In the genomic region with DNA sequence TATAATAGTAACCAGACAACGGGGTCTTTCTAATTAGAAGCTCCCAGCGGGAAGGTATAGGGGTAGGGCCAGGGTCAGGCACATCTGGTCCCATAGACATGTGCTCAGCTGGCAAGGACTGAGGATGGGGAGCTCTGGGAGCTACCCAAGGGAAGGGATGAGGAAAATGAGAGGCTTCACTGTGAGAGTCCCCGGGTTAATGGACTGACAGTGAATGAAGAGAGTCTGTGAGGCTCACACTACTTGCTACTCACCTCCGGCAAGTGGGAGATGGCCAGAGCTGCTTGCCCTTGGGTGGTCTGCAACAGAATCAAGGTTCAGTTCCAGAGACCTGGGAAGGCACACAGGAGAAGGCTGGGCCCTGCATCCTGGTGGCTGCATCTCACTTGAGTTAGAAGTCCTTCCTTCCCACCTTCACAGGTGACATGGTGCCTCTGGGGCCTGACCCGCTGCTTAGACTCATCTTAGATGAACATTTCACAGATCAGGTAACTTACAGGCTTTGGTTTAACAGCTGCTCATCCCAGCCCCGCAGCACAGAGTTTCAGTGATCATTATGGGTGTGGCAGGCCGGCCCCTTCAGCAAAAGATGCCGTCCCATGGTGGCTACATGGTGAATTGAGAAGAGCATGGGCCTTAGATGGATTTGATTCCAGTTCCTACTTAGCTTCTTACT, we compare ENCODE assay signal across 11 cellular contexts. TPM values are rescaled to one million over a fixed set of nuclear protein-coding genes. Genes with fewer than 3 reads are reported as not detected.
DNase-seq lines count a peak whose midpoint lies in the region; ATAC-seq and TF ChIP-seq lines count a peak whose summit lies in the region.
"Had no signal": no experiment of that assay in that cellular context is flagged by ENCODE, and none has a peak within 500 bp of the region (broad histone marks: within the 10 kb centered on the region; RNA-seq: fewer than 3 reads in every experiment).

No MANE protein-coding gene starts in this region.

- TF ChIP-seq CTCF in NB4 (IDR thresholded peaks at IDR 0.05; ENCODE audit: low read depth, low read length) = no peak

- TF ChIP-seq POLR2A in NB4 (IDR thresholded peaks at IDR 0.05; ENCODE audit: extremely low read depth, insufficient read length) = no peak

- H3K4me3 Mint-ChIP-seq in activated CD4-positive, alpha-beta T cell treated with anti-CD3 and anti-CD28 coated beads, Interleukin-2, amount 10 ng/mL, durations not matched to agents 24 days and 14 days = peak overlapping the region; percentile 71
- H3K4me3 Mint-ChIP-seq in effector memory CD8-positive, alpha-beta T cell = peak overlapping the region; percentile 79 to 93
- H3K4me3 Mint-ChIP-seq in stimulated activated memory B cell treated with anti-CD40 and anti-IgM and Interleukin-4, amounts not matched to agents 10 μg/mL and 1 μg/mL and 100 μg/mL, for 72 hours = peak overlapping the region; percentile 70

- no peaks in the 10 kb centered on the region for H3K9me3 Mint-ChIP-seq in activated CD4-positive, alpha-beta T cell treated with anti-CD3 and anti-CD28 coated beads, Interleukin-2, amount 10 ng/mL, durations not matched to agents 24 days and 14 days
- H3K9me3 Mint-ChIP-seq in effector memory CD8-positive, alpha-beta T cell = no peaks in the 10 kb centered on the region
- no peaks in the 10 kb centered on the region for H3K9me3 Mint-ChIP-seq in stimulated activated memory B cell treated with anti-CD40 and anti-IgM and Interleukin-4, amounts not matched to agents 10 μg/mL and 1 μg/mL and 100 μg/mL, for 72 hours

- ATAC-seq in effector memory CD8-positive, alpha-beta T cell (replicated peaks) = no peak
- no peak for ATAC-seq in stimulated activated memory B cell treated with anti-CD40 and anti-IgM and Interleukin-4, amounts not matched to agents 10 μg/mL and 1 μg/mL and 100 μg/mL, for 72 hours
- ATAC-seq in HG03097 (IDR thresholded peaks at IDR 0.05; ENCODE audit: low FRiP score, unreplicated experiment) = no peak
- ATAC-seq in activated CD4-positive, CD25-positive, alpha-beta regulatory T cell treated with anti-CD3 and anti-CD28 coated beads, Interleukin-2, amount 50 U/mL, for 24 hours = no peak

- H3K4me3 ChIP-seq in NB4 (ENCODE audit: low read depth, low read length) = peak overlapping the region; percentile 10
- H3K4me3 ChIP-seq: pancreas had no signal

- intact Hi-C loops in activated CD4-positive, alpha-beta T cell treated with anti-CD3 and anti-CD28 coated beads, Interleukin-2, amount 10 ng/mL, durations not matched to agents 24 days and 14 days (cut with micrococcal nuclease) = loop anchor here (1.0 kb wide), 2 partner anchors 10 to 29 kb away; no protein-coding TSS in a partner anchor

- H3K36me3 Mint-ChIP-seq in activated CD4-positive, alpha-beta T cell treated with anti-CD3 and anti-CD28 coated beads, Interleukin-2, amount 10 ng/mL, durations not matched to agents 24 days and 14 days (ENCODE audit: low read depth) = peaks cover 78% of the 10 kb centered on the region
- peaks cover 80% of the 10 kb centered on the region for H3K36me3 Mint-ChIP-seq in effector memory CD8-positive, alpha-beta T cell (ENCODE audit: insufficient read depth)
- H3K36me3 Mint-ChIP-seq in stimulated activated memory B cell treated with anti-CD40 and anti-IgM and Interleukin-4, amounts not matched to agents 10 μg/mL and 1 μg/mL and 100 μg/mL, for 72 hours = peaks cover 58% of the 10 kb centered on the region

- H3K27me3 Mint-ChIP-seq in activated CD4-positive, alpha-beta T cell treated with anti-CD3 and anti-CD28 coated beads, Interleukin-2, amount 10 ng/mL, durations not matched to agents 24 days and 14 days = no peaks in the 10 kb centered on the region
- H3K27me3 Mint-ChIP-seq in effector memory CD8-positive, alpha-beta T cell = no peaks in the 10 kb centered on the region
- no peaks in the 10 kb centered on the region for H3K27me3 Mint-ChIP-seq in stimulated activated memory B cell treated with anti-CD40 and anti-IgM and Interleukin-4, amounts not matched to agents 10 μg/mL and 1 μg/mL and 100 μg/mL, for 72 hours

- H3K27ac Mint-ChIP-seq in activated CD4-positive, alpha-beta T cell treated with anti-CD3 and anti-CD28 coated beads, Interleukin-2, amount 10 ng/mL, durations not matched to agents 24 days and 14 days = peak overlapping the region; percentile 100
- peak overlapping the region; percentile 98 to 100 for H3K27ac Mint-ChIP-seq in effector memory CD8-positive, alpha-beta T cell
- peak overlapping the region; percentile 100 for H3K27ac Mint-ChIP-seq in stimulated activated memory B cell treated with anti-CD40 and anti-IgM and Interleukin-4, amounts not matched to agents 10 μg/mL and 1 μg/mL and 100 μg/mL, for 72 hours

- no peak for DNase-seq in activated CD4-positive, alpha-beta T cell treated with anti-CD3 and anti-CD28 coated beads, Interleukin-2, amount 10 ng/mL, durations not matched to agents 24 days and 14 days
- DNase-seq in activated CD4-positive, alpha-beta T cell treated with anti-CD3 and anti-CD28 coated beads for 48 hours = no peak
- DNase-seq in NB4 (ENCODE audit: low read depth) = no peak
- no peak for DNase-seq in effector memory CD8-positive, alpha-beta T cell
- DNase-seq in inferior parietal cortex (ENCODE audit: extremely low spot score) = no peak
- DNase-seq: cortex of kidney, NCI-H2029 treated with DMSO at 0.1 percent for 48 hours had no signal

- peaks cover 90% of the 10 kb centered on the region for H3K4me1 Mint-ChIP-seq in activated CD4-positive, alpha-beta T cell treated with anti-CD3 and anti-CD28 coated beads, Interleukin-2, amount 10 ng/mL, durations not matched to agents 24 days and 14 days
- H3K4me1 Mint-ChIP-seq in effector memory CD8-positive, alpha-beta T cell (ENCODE audit: low read depth in 2 of 2) = peaks cover 76 to 80% of the 10 kb centered on the region in 2 donors
- peaks cover 88% of the 10 kb centered on the region for H3K4me1 Mint-ChIP-seq in stimulated activated memory B cell treated with anti-CD40 and anti-IgM and Interleukin-4, amounts not matched to agents 10 μg/mL and 1 μg/mL and 100 μg/mL, for 72 hours

RNA-seq across cellular contexts. Expression of a gene that starts 31.7 kb away (rescaled TPM):
- total RNA-seq in activated CD4-positive, alpha-beta T cell treated with anti-CD3 and anti-CD28 coated beads, Interleukin-2, amount 10 ng/mL, durations not matched to agents 24 days and 14 days = 86.6 and 89.4 TPM in 2 replicates

RNA-seq across cellular contexts. Expression of a gene that starts 54.8 kb away (rescaled TPM):
- total RNA-seq in activated CD4-positive, alpha-beta T cell treated with anti-CD3 and anti-CD28 coated beads, Interleukin-2, amount 10 ng/mL, durations not matched to agents 24 days and 14 days = 16.5 and 16.9 TPM in 2 replicates
